In genomic region chr12:120669055-120669828, GRCh38 we compare ENCODE assay signal across 8 cellular contexts. TPM values are rescaled to one million over a fixed set of nuclear protein-coding genes. Genes with fewer than 3 reads are reported as not detected.
DNase-seq lines count a peak whose midpoint lies in the region; ATAC-seq and TF ChIP-seq lines count a peak whose summit lies in the region.

No MANE protein-coding gene starts in this region.

- TF ChIP-seq CTCF in gastroesophageal sphincter (IDR thresholded peaks at IDR 0.05) (no peak), tibial artery (IDR thresholded peaks at IDR 0.05) (no peak)

- H3K4me1 ChIP-seq in gastroesophageal sphincter, result peaks cover 0 to 12% (median 0%) of the 10 kb centered on the region in 3 donors
- peaks cover 0 to 15% (median 9%) of the 10 kb centered on the region in 4 donors for H3K4me1 ChIP-seq in tibial artery

- H3K27me3 ChIP-seq in gastroesophageal sphincter (no peaks in the 10 kb centered on the region), tibial artery (no peaks in the 10 kb centered on the region)

- no peak for TF ChIP-seq EP300 in gastroesophageal sphincter (IDR thresholded peaks at IDR 0.05)

- H3K4me3 ChIP-seq in gastroesophageal sphincter, result no peak overlapping the region
- peak overlapping the region; percentile 10 to 25 for H3K4me3 ChIP-seq in tibial artery

- ATAC-seq in GM21737 (IDR thresholded peaks at IDR 0.05; ENCODE audit: unreplicated experiment), result peak; percentile 53
- peak; percentile 36 for ATAC-seq in gastroesophageal sphincter

- no peak for TF ChIP-seq POLR2A in gastroesophageal sphincter (IDR thresholded peaks at IDR 0.05)

- no peaks in the 10 kb centered on the region for H3K9me3 ChIP-seq in gastroesophageal sphincter
- no peaks in the 10 kb centered on the region for H3K9me3 ChIP-seq in tibial artery

- WGBS in gastroesophageal sphincter (ENCODE audit: low coverage in 1 of 2), 2 donors, result 33 to 55% methylated on average over 6 to 9 of the region's 17 CpGs

- H3K27ac ChIP-seq in gastroesophageal sphincter (no peak overlapping the region), tibial artery (peak overlapping the region; percentile 61 to 77)

- DNase-seq in Daoy (ENCODE audit: low read depth) (peak; percentile 32), NCI-H82 (lab: John Stamatoyannopoulos, UW) (peak; percentile 99), tibial artery (peak; percentile 32 to 80), superior temporal gyrus (ENCODE audit: extremely low spot score) (no peak), amniotic stem cell (lab: John Stamatoyannopoulos, UW) (no peak)
- no peak for DNase-seq in stimulated activated CD4-positive, alpha-beta T cell treated with anti-CD3 and anti-CD28 coated beads, Interleukin-12 subunit alpha, Interleukin-12 subunit beta, amount 100 ng/mL, for 4 hours

- intact Hi-C loops in tibial artery (cut with DNase I; ENCODE audit: low total_unique reads), result no loop called here

- H3K36me3 ChIP-seq in gastroesophageal sphincter (no peaks in the 10 kb centered on the region), tibial artery (no peaks in the 10 kb centered on the region)

RNA-seq across cellular contexts. Expression of gene MLEC, which starts 17.7 kb away (rescaled TPM):
- total RNA-seq in Daoy (2014; rRNA removed; shearing (Covaris generic)), result 93.7 and 108 TPM in 2 replicates
- total RNA-seq in gastroesophageal sphincter, result 10 to 100 TPM; 41.5 to 82.3 (median 56.9) TPM

RNA-seq across cellular contexts. Expression of gene CABP1, which starts 28.8 kb away (rescaled TPM):
- 0.17 TPM in 1 of 2 replicates, not detected in the other for total RNA-seq in Daoy (2014; rRNA removed; shearing (Covaris generic))
- total RNA-seq in gastroesophageal sphincter, result 1 to 10 TPM in 3 of 4 donors, under 1 TPM in 1; 0.81 to 3.0 (median 1.2) TPM

RNA-seq across cellular contexts. Expression of gene UNC119B, which starts 41.0 kb away (rescaled TPM):
- total RNA-seq in Daoy (2014; rRNA removed; shearing (Covaris generic)), result 11.2 and 15.0 TPM in 2 replicates
- 10 to 100 TPM; 21.8 to 33.3 (median 27.8) TPM for total RNA-seq in gastroesophageal sphincter

RNA-seq across cellular contexts. Expression of gene ACADS, which starts 56.4 kb away (rescaled TPM):
- 9.4 and 10.9 TPM in 2 replicates for total RNA-seq in Daoy (2014; rRNA removed; shearing (Covaris generic))
- total RNA-seq in gastroesophageal sphincter, result 10 to 100 TPM; 30.5 to 55.1 (median 40.3) TPM

Comparison
In these comparisons a context has a peak if more than half of its experiments do, and no peak if none do; other contexts are left out.
1. DNase-seq: peak in Daoy (single experiment), NCI-H82 (single experiment) and tibial artery (2 of 2); none in superior temporal gyrus (single experiment), stimulated activated CD4-positive, alpha-beta T cell treated with anti-CD3 and anti-CD28 coated beads, Interleukin-12 subunit alpha, Interleukin-12 subunit beta, amount 100 ng/mL, for 4 hours (single experiment) and amniotic stem cell (single experiment).
2. H3K27ac ChIP-seq: peak in tibial artery (2 of 2); none in gastroesophageal sphincter (0 of 4).
3. H3K4me3 ChIP-seq: peak in tibial artery (2 of 2); none in gastroesophageal sphincter (0 of 2).